2 cellular contexts compared by ENCODE assay signal in genomic region chr2:169462896-169463695, GRCh38.
TF ChIP-seq lines count a peak whose summit lies in the region.

No MANE protein-coding gene starts in this region.

TF ChIP-seq in HepG2, 621 proteins besides CTCF, POLR2A, EP300 and RAD21 (continued from another document):
- no peak for TF ChIP-seq ATF2 (CRISPR knock-in tag; IDR thresholded peaks at IDR 0.05)

TF ChIP-seq in SK-N-SH treated with all-trans-retinoic acid at 6 μM for 48 hours, 23 proteins besides CTCF, POLR2A, EP300 and RAD21 (continued from another document):
- no peak for TF ChIP-seq CREB5 (CRISPR knock-in tag; IDR thresholded peaks at IDR 0.05; ENCODE audit: low read depth)
- no peak for TF ChIP-seq ZNF70 (CRISPR knock-in tag; IDR thresholded peaks at IDR 0.05)
